8 cellular contexts compared by ENCODE assay signal in the genomic region with DNA sequence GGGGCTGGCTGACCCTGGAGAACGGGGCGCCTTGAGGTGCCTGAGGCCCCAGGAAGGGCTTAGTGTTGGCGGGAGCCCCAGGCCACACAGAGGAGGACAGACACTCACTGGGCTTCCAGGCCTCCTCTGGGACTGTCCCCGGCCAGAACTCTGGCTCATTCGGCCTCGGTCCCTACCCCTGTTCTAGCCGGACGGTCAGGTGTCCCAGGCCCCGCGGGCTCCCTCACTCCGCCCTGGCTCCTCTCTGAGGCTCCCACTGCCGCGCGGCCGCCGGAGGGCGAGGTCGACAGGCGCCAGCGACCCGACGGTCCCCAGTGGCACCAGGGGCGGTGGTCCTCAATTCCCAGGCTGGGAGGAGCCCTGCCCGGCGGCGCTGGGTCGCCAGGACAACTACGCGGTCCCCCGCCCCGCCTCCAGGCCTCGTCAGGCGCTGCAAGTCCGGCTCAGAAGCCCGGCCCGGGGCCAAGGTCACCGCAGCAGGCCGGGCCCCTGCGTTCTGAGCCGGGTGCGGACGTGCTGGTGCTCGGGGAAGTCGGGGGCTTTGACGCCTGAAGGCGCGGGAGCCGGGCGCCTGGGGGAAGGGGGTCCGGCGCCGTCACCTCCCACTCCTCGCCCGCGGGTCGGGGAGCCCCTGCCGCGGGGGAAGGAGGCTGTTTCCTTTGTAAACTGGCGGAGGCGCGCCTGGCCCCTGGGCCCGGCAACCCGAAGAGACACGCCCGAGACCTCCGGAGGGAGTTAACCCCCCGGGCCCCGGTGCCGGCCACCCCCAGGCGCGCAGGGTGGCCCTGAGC. TPM values are rescaled to one million over a fixed set of nuclear protein-coding genes. Genes with fewer than 3 reads are reported as not detected.
DNase-seq lines count a peak whose midpoint lies in the region; ATAC-seq and TF ChIP-seq lines count a peak whose summit lies in the region.

No MANE protein-coding gene starts in this region.

- no TSS peak for BruUV-seq in OCI-LY7 (replicated peaks; lab: Mats Ljungman, UMichigan)

- no peaks in the 10 kb centered on the region for H3K27me3 ChIP-seq in naive thymus-derived CD4-positive, alpha-beta T cell (ENCODE audit: control insufficient read depth in 2 of 2, insufficient read depth in 2 of 2, low read length in 2 of 2)

- H3K36me3 ChIP-seq in OCI-LY7 (ENCODE audit: insufficient read depth, low read length), result no peaks in the 10 kb centered on the region
- H3K36me3 ChIP-seq in naive thymus-derived CD4-positive, alpha-beta T cell (ENCODE audit: control insufficient read depth in 2 of 3, insufficient read depth in 3 of 3, low read length in 3 of 3), result no peaks in the 10 kb centered on the region

- no peaks in the 10 kb centered on the region for H3K9me2 ChIP-seq in OCI-LY7 (ENCODE audit: insufficient read depth, low read length)

- H3K27me3 Mint-ChIP-seq in activated CD4-positive, alpha-beta T cell treated with anti-CD3 and anti-CD28 coated beads, Interleukin-2, amount 10 ng/mL, durations not matched to agents 24 days and 14 days, result peaks cover 6% of the 10 kb centered on the region
- peaks cover 0 to 6% (median 0%) of the 10 kb centered on the region in 5 donors for H3K27me3 Mint-ChIP-seq in naive thymus-derived CD4-positive, alpha-beta T cell

- peak overlapping the region; percentile 26 for H3K4me2 ChIP-seq in OCI-LY7 (ENCODE audit: low read length)

- H3K27ac Mint-ChIP-seq in activated CD4-positive, alpha-beta T cell treated with anti-CD3 and anti-CD28 coated beads, Interleukin-2, amount 10 ng/mL, durations not matched to agents 24 days and 14 days, result no peak overlapping the region
- H3K27ac Mint-ChIP-seq in naive thymus-derived CD4-positive, alpha-beta T cell, result peak overlapping the region in 4 of 9 donors; percentile 40 to 88 (median 83)

- POLR2A ChIA-PET in OCI-LY7 (lab: Charles Lee), result no interaction called here
- POLR2A ChIA-PET in naive thymus-derived CD4-positive, alpha-beta T cell (lab: Charles Lee), result no interaction called here

- peak; percentile 65 for DNase-seq in activated CD4-positive, alpha-beta T cell treated with anti-CD3 and anti-CD28 coated beads, Interleukin-2, amount 10 ng/mL, durations not matched to agents 24 days and 14 days
- DNase-seq in activated CD4-positive, alpha-beta T cell treated with anti-CD3 and anti-CD28 coated beads for 1 hour, result no peak
- no peak for DNase-seq in OCI-LY7 (ENCODE audit: low spot score)
- no peak for DNase-seq in epithelial cell of prostate (ENCODE audit: low read depth, low spot score)
- peak in 3 of 9 donors; percentile 15 to 46 (median 38) for DNase-seq in naive thymus-derived CD4-positive, alpha-beta T cell
- no peak for DNase-seq in NCI-H1048 (lab: John Stamatoyannopoulos, UW)
- DNase-seq in glomerular visceral epithelial cell (ENCODE audit: extremely low spot score), result no peak
- no peak for DNase-seq in NCI-H82 treated with DMSO at 0.1 percent for 48 hours (lab: John Stamatoyannopoulos, UW; ENCODE audit: unreplicated experiment)

- TF ChIP-seq CTCF in OCI-LY7 (conservative IDR thresholded peaks at IDR 0.05; ENCODE audit: low read length), result no peak

- H3K27ac ChIP-seq in OCI-LY7 (ENCODE audit: low read depth, low read length, poor library complexity, severe bottlenecking) (no peak overlapping the region), epithelial cell of prostate (peak overlapping the region; percentile 79)
- peak overlapping the region; percentile 77 for H3K27ac ChIP-seq in naive thymus-derived CD4-positive, alpha-beta T cell (ENCODE audit: low read depth, low read length)

- CTCF ChIA-PET in OCI-LY7 (lab: Charles Lee; ENCODE audit: unreplicated experiment), result no interaction called here
- CTCF ChIA-PET in naive thymus-derived CD4-positive, alpha-beta T cell (lab: Charles Lee), result no interaction called here

- intact Hi-C loops in activated CD4-positive, alpha-beta T cell treated with anti-CD3 and anti-CD28 coated beads, Interleukin-2, amount 10 ng/mL, durations not matched to agents 24 days and 14 days (cut with micrococcal nuclease), result loop anchor here (2.0 to 10.0 kb wide), 2 partner anchors 51 to 139 kb away; a partner anchor contains a TSS
- intact Hi-C loops in OCI-LY7 (cut with micrococcal nuclease; ENCODE audit: unreplicated experiment), result loop anchor here (2.0 kb wide), 1 partner anchor 51 kb away; no protein-coding TSS in a partner anchor
- intact Hi-C loops in naive thymus-derived CD4-positive, alpha-beta T cell (cut with micrococcal nuclease), result loop anchor here (1.0 to 5.0 kb wide), 5 partner anchors 25 to 141 kb away; a partner anchor contains a TSS

- no peaks in the 10 kb centered on the region for H3K9me3 ChIP-seq in OCI-LY7 (ENCODE audit: low read length)
- H3K9me3 ChIP-seq in naive thymus-derived CD4-positive, alpha-beta T cell (ENCODE audit: control insufficient read depth in 2 of 3, low read length in 3 of 3), result no peaks in the 10 kb centered on the region

- peak overlapping the region; percentile 37 for H3K4me3 Mint-ChIP-seq in activated CD4-positive, alpha-beta T cell treated with anti-CD3 and anti-CD28 coated beads, Interleukin-2, amount 10 ng/mL, durations not matched to agents 24 days and 14 days
- H3K4me3 Mint-ChIP-seq in naive thymus-derived CD4-positive, alpha-beta T cell, result peak overlapping the region in 4 of 10 donors; percentile 25 to 80 (median 49)

- no peak overlapping the region for H2AFZ ChIP-seq in OCI-LY7 (ENCODE audit: low read length)

- ATAC-seq in naive thymus-derived CD4-positive, alpha-beta T cell, result peak; percentile 18

- H3K9me3 Mint-ChIP-seq in activated CD4-positive, alpha-beta T cell treated with anti-CD3 and anti-CD28 coated beads, Interleukin-2, amount 10 ng/mL, durations not matched to agents 24 days and 14 days, result peaks cover 9% of the 10 kb centered on the region
- H3K9me3 Mint-ChIP-seq in naive thymus-derived CD4-positive, alpha-beta T cell, result peaks cover 0 to 10% (median 0%) of the 10 kb centered on the region in 11 donors

- H3K36me3 Mint-ChIP-seq in activated CD4-positive, alpha-beta T cell treated with anti-CD3 and anti-CD28 coated beads, Interleukin-2, amount 10 ng/mL, durations not matched to agents 24 days and 14 days (ENCODE audit: low read depth), result no peaks in the 10 kb centered on the region
- peaks cover 0 to 7% (median 0%) of the 10 kb centered on the region in 5 donors for H3K36me3 Mint-ChIP-seq in naive thymus-derived CD4-positive, alpha-beta T cell

- H3K4me1 ChIP-seq in OCI-LY7 (ENCODE audit: insufficient read depth, low read length, poor library complexity, severe bottlenecking), result peaks cover 9% of the 10 kb centered on the region
- H3K4me1 ChIP-seq in naive thymus-derived CD4-positive, alpha-beta T cell (ENCODE audit: control insufficient read depth in 2 of 2, insufficient read depth in 2 of 2, low read length in 2 of 2), result peaks cover 9 to 10% of the 10 kb centered on the region in 2 donors

- H3K4me3 ChIP-seq in OCI-LY7 (ENCODE audit: low read depth, low read length, poor library complexity, severe bottlenecking), result peak overlapping the region; percentile 47
- H3K4me3 ChIP-seq in naive thymus-derived CD4-positive, alpha-beta T cell (ENCODE audit: low read length), result no peak overlapping the region

- peaks cover 9% of the 10 kb centered on the region for H3K4me1 Mint-ChIP-seq in activated CD4-positive, alpha-beta T cell treated with anti-CD3 and anti-CD28 coated beads, Interleukin-2, amount 10 ng/mL, durations not matched to agents 24 days and 14 days
- H3K4me1 Mint-ChIP-seq in naive thymus-derived CD4-positive, alpha-beta T cell, result peaks cover 0 to 42% (median 25%) of the 10 kb centered on the region in 7 donors

- no peaks in the 10 kb centered on the region for H4K20me1 ChIP-seq in OCI-LY7 (ENCODE audit: insufficient read depth, low read length)

- H3K79me2 ChIP-seq in OCI-LY7 (ENCODE audit: insufficient read depth, low read depth, low read length), result no peaks in the 10 kb centered on the region

RNA-seq across cellular contexts. Expression of a gene that starts 1.1 kb away (rescaled TPM):
- 4.9 and 5.0 TPM in 2 replicates for total RNA-seq in activated CD4-positive, alpha-beta T cell treated with anti-CD3 and anti-CD28 coated beads, Interleukin-2, amount 10 ng/mL, durations not matched to agents 24 days and 14 days
- total RNA-seq in OCI-LY7 (2014; rRNA removed; shearing (Covaris generic)), result 4.6 and 5.9 TPM in 2 replicates
- 9.4 and 10.6 TPM in 2 replicates for total RNA-seq in OCI-LY7 (2022)
- 10 to 100 TPM in 4 of 5 experiments, 1 to 10 TPM in 1; 9.1 to 22.2 (median 12.1) TPM for total RNA-seq in naive thymus-derived CD4-positive, alpha-beta T cell
- 1 to 10 TPM; 1.5 to 3.6 TPM for polyA plus RNA-seq in naive thymus-derived CD4-positive, alpha-beta T cell
